In the genomic region with DNA sequence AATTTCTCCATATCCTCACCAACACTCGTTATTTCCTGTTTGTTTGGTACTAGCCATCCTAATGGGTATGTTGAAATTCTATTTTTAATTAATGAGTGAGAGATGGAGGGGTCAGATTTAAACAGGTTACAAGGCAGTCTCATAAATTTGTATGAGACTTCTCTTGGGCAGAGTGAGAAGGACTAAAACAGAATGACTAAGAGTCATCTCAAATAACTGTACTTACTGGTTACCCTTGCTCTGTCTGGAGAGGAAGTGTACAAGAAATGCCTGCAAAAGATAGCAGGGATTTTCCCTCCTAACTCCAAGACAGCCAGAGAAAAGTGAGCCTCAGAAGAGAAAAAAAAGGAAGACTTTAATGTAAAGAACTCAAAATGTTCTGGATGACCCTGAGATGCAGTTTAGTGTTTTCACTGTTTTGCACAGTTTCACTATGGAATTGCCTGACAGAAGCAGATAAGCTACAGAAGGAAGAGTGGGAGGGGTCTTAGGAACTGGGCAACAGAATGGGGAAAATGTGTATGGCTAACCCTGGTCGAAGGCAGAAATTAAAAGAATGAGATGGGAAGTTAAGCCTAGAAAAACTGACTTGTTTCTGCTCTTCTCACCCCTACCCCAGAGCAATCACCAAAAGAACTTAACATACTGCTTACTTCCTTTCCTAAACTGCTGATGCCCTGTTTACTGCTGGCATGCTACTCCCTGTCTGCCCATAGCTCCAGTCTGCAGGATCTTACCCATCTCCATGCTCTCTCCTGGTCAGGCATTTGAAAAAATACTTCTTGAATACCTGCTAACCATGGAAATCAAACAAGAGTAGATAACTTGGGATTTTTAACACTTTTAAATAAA, we compare ENCODE assay signal across 14 cellular contexts.
DNase-seq lines count a peak whose midpoint lies in the region; ATAC-seq, FAIRE-seq and TF ChIP-seq lines count a peak whose summit lies in the region.
"Had no signal": no experiment of that assay in that cellular context is flagged by ENCODE, and none has a peak within 500 bp of the region (broad histone marks: within the 10 kb centered on the region; RNA-seq: fewer than 3 reads in every experiment).

No MANE protein-coding gene starts in this region.

- FAIRE-seq in kidney (lab: Jason Lieb, UNC) = no peak

- no peak overlapping the region for H3K4me3 ChIP-seq in osteoblast (ENCODE audit: insufficient read depth, low read length)
- no peak overlapping the region for H3K4me3 ChIP-seq in kidney (ENCODE audit: low read length in 2 of 2)
- H3K4me3 ChIP-seq: skin epidermis, uterus had no signal

- ATAC-seq in GM18861 (IDR thresholded peaks at IDR 0.05; ENCODE audit: unreplicated experiment) (peak; percentile 36), HG03378 (IDR thresholded peaks at IDR 0.05; ENCODE audit: unreplicated experiment) (peak; percentile 33), GM21528 (IDR thresholded peaks at IDR 0.05; ENCODE audit: low FRiP score, unreplicated experiment) (no peak)
- ATAC-seq: activated CD8-positive, alpha-beta memory T cell treated with anti-CD3 and anti-CD28 coated beads, Interleukin-2, amount 10 ng/mL, durations not matched to agents 7 days and 5 days; effector memory CD8-positive, alpha-beta T cell had no signal

- H3K79me2 ChIP-seq in osteoblast (ENCODE audit: insufficient read depth, low read length) = no peaks in the 10 kb centered on the region

- H3K9me3 ChIP-seq in osteoblast (ENCODE audit: low read depth, low read length) (no peaks in the 10 kb centered on the region), kidney (ENCODE audit: control insufficient read depth in 1 of 2, low read length in 2 of 2) (no peaks in the 10 kb centered on the region)
- H3K9me3 ChIP-seq: uterus had no signal

- DNase-seq in caudate nucleus (lab: John Stamatoyannopoulos, UW) (no peak), osteoblast (ENCODE audit: insufficient read length, low spot score, missing footprints) (peak; percentile 85), kidney (no peak)
- DNase-seq in activated naive CD4-positive, alpha-beta T cell treated with anti-CD3 and anti-CD28 coated beads, Interleukin-2, amount 50 U/mL, for 16 hours = no peak
- no peak for DNase-seq in central memory CD4-positive, alpha-beta T cell
- DNase-seq: activated CD8-positive, alpha-beta memory T cell treated with anti-CD3 and anti-CD28 coated beads, Interleukin-2, amount 10 ng/mL, durations not matched to agents 7 days and 5 days; CD4-positive, alpha-beta T cell; effector memory CD8-positive, alpha-beta T cell; T1000; uterus had no signal

- no peak overlapping the region for H3K4me2 ChIP-seq in osteoblast (ENCODE audit: insufficient read depth, low read length)

- H3K9ac ChIP-seq in kidney (ENCODE audit: low read length in 2 of 2) = no peak overlapping the region

- H2AFZ ChIP-seq in osteoblast (ENCODE audit: low read length) = no peak overlapping the region

- intact Hi-C loops in kidney (cut with DNase I) = no loop called here

- H3K27me3 ChIP-seq in osteoblast (ENCODE audit: insufficient read depth, low read length) = no peaks in the 10 kb centered on the region
- H3K27me3 ChIP-seq: uterus had no signal

- TF ChIP-seq CTCF in osteoblast (IDR thresholded peaks at IDR 0.05; ENCODE audit: extremely low read depth, low read depth, low read length) (no peak), kidney (IDR thresholded peaks at IDR 0.05; ENCODE audit: borderline replicate concordance, extremely low read depth, insufficient read depth) (no peak)

- H3K36me3 ChIP-seq in osteoblast (ENCODE audit: insufficient read depth, low read length) = no peaks in the 10 kb centered on the region
- H3K36me3 ChIP-seq in kidney (ENCODE audit: control insufficient read depth in 1 of 2, insufficient read depth in 2 of 2, low read length in 2 of 2) = no peaks in the 10 kb centered on the region
- H3K36me3 ChIP-seq: uterus had no signal

- H3K27ac ChIP-seq in caudate nucleus (ENCODE audit: low read depth, low read length) = peak overlapping the region; percentile 33
- H3K27ac ChIP-seq in osteoblast (ENCODE audit: low read depth, low read length) = no peak overlapping the region
- no peak overlapping the region for H3K27ac ChIP-seq in kidney (ENCODE audit: low read depth in 2 of 2, low read length in 2 of 2)
- H3K27ac ChIP-seq: uterus had no signal

- H4K20me1 ChIP-seq in osteoblast (ENCODE audit: insufficient read depth, low read length) = no peaks in the 10 kb centered on the region

- peaks cover 18% of the 10 kb centered on the region for H3K4me1 ChIP-seq in osteoblast (ENCODE audit: insufficient read depth, low read length)
- H3K4me1 ChIP-seq in kidney (ENCODE audit: control insufficient read depth in 1 of 2, insufficient read depth in 1 of 2, low read depth in 1 of 2, low read length in 2 of 2) = no peaks in the 10 kb centered on the region
- H3K4me1 ChIP-seq: uterus had no signal
